ENCODE assay signal across 8 cellular contexts in genomic region chr3:49410844-49411549, GRCh38. TPM values are rescaled to one million over a fixed set of nuclear protein-coding genes. Genes with fewer than 3 reads are reported as not detected.
DNase-seq lines count a peak whose midpoint lies in the region; ATAC-seq and TF ChIP-seq lines count a peak whose summit lies in the region.

No MANE protein-coding gene starts in this region.

- no peak for DNase-seq in CD14-positive monocyte (ENCODE audit: low spot score)
- DNase-seq in LNCaP clone FGC (ENCODE audit: low read depth), result no peak
- no peak for DNase-seq in naive thymus-derived CD8-positive, alpha-beta T cell
- no peak for DNase-seq in GM10248 (ENCODE audit: extremely low spot score)
- no peak for DNase-seq in NCI-H1417 treated with DMSO at 0.1 percent for 48 hours (lab: John Stamatoyannopoulos, UW)
- DNase-seq in inferior parietal cortex (ENCODE audit: extremely low spot score), result no peak

- no peaks in the 10 kb centered on the region for H3K27me3 Mint-ChIP-seq in CD14-positive monocyte (ENCODE audit: low read depth in 3 of 3)
- no peaks in the 10 kb centered on the region for H3K27me3 Mint-ChIP-seq in naive thymus-derived CD8-positive, alpha-beta T cell

- peak overlapping the region; percentile 98 for H3K27ac ChIP-seq in duodenal mucosa (ENCODE audit: low read depth, low read length)

- TF ChIP-seq CTCF in CD14-positive monocyte (IDR thresholded peaks at IDR 0.05), result no peak
- TF ChIP-seq CTCF in LNCaP clone FGC (IDR thresholded peaks at IDR 0.05; ENCODE audit: control insufficient read depth, extremely low read depth, insufficient read depth), result no peak
- TF ChIP-seq CTCF in GM10248 (IDR thresholded peaks at IDR 0.05; ENCODE audit: control extremely low read depth, extremely low read depth, low read depth, missing control alignments), result no peak

- H3K4me1 Mint-ChIP-seq in CD14-positive monocyte, result peaks cover 69% of the 10 kb centered on the region
- peaks cover 29 to 83% (median 69%) of the 10 kb centered on the region in 4 donors for H3K4me1 Mint-ChIP-seq in naive thymus-derived CD8-positive, alpha-beta T cell

- peaks cover 14 to 19% of the 10 kb centered on the region in 2 donors for H3K36me3 Mint-ChIP-seq in CD14-positive monocyte
- H3K36me3 Mint-ChIP-seq in naive thymus-derived CD8-positive, alpha-beta T cell, result peaks cover 0 to 16% (median 0%) of the 10 kb centered on the region in 3 donors

- H3K27me3 ChIP-seq in duodenal mucosa (ENCODE audit: control insufficient read depth in 1 of 2, insufficient read depth in 2 of 2, low read length in 2 of 2), result no peaks in the 10 kb centered on the region

- peak overlapping the region; percentile 94 for H3K4me3 ChIP-seq in LNCaP clone FGC (ENCODE audit: low read depth, low read length)
- H3K4me3 ChIP-seq in duodenal mucosa (ENCODE audit: low read depth in 1 of 2, low read length in 2 of 2), result peak overlapping the region; percentile 76 to 84

- peaks cover 38 to 51% of the 10 kb centered on the region in 2 donors for H3K4me1 ChIP-seq in duodenal mucosa (ENCODE audit: control insufficient read depth in 1 of 2, insufficient read depth in 2 of 2, low read length in 2 of 2)

- peaks cover 0 to 2% (median 0%) of the 10 kb centered on the region in 7 donors for H3K9me3 Mint-ChIP-seq in CD14-positive monocyte
- no peaks in the 10 kb centered on the region for H3K9me3 Mint-ChIP-seq in naive thymus-derived CD8-positive, alpha-beta T cell

- CTCF ChIA-PET in GM10248 (lab: Yijun Ruan, JAX), result interaction anchor here (1.1 to 3.8 kb wide), 3 partner anchors 11 to 390 kb away, joined by 3 to 15 read pairs (median 11); partner anchors contain the start of genes AMT and USP4

- intact Hi-C loops in CD14-positive monocyte (cut with micrococcal nuclease), result loop anchor here (5.0 to 10.0 kb wide), 4 partner anchors 36 to 74 kb away; partner anchors contain the start of gene GPX1 (in 1 of the 2)

- H3K36me3 ChIP-seq in duodenal mucosa (ENCODE audit: control insufficient read depth in 1 of 2, insufficient read depth in 2 of 2, low read length in 2 of 2), result peaks cover 7 to 13% of the 10 kb centered on the region in 2 donors

- POLR2A ChIA-PET in naive thymus-derived CD8-positive, alpha-beta T cell (lab: Charles Lee), result interaction anchor here (0.6 to 4.2 kb wide), 11 partner anchors 10 to 389 kb away, joined by 3 to 75 read pairs (median 11); partner anchors contain the start of genes DAG1, NDUFAF3, NICN1 and QRICH1
- POLR2A ChIA-PET in GM10248 (lab: Yijun Ruan, JAX), result interaction anchor here (0.5 to 2.8 kb wide), 6 partner anchors 15 to 800 kb away, joined by 4 to 26 read pairs (median 9); partner anchors contain the start of genes NICN1 and USP4

- H3K4me3 Mint-ChIP-seq in CD14-positive monocyte, result peak overlapping the region; percentile 87 to 93
- peak overlapping the region; percentile 80 to 95 (median 93) for H3K4me3 Mint-ChIP-seq in naive thymus-derived CD8-positive, alpha-beta T cell

- peak overlapping the region; percentile 69 to 81 for H3K9ac ChIP-seq in duodenal mucosa (ENCODE audit: low read depth in 1 of 2, low read length in 2 of 2)

- H3K27ac Mint-ChIP-seq in CD14-positive monocyte, result peak overlapping the region; percentile 90 to 94 (median 91)
- H3K27ac Mint-ChIP-seq in naive thymus-derived CD8-positive, alpha-beta T cell, result peak overlapping the region; percentile 59 to 96 (median 94)

- no peak for ATAC-seq in naive thymus-derived CD8-positive, alpha-beta T cell
- ATAC-seq in GM18909 (IDR thresholded peaks at IDR 0.05; ENCODE audit: poor library complexity, unreplicated experiment), result no peak

- no peaks in the 10 kb centered on the region for H3K9me3 ChIP-seq in duodenal mucosa (ENCODE audit: control insufficient read depth in 1 of 2, low read length in 2 of 2)

RNA-seq across cellular contexts. Expression of gene RHOA, which starts 0.8 kb away (rescaled TPM):
- polyA plus RNA-seq in CD14-positive monocyte, result 1,000 to 10,000 TPM; 1,179 to 1,306 TPM
- 100 to 1,000 TPM; 235 to 254 TPM for total RNA-seq in naive thymus-derived CD8-positive, alpha-beta T cell
- polyA plus RNA-seq in naive thymus-derived CD8-positive, alpha-beta T cell, result 100 to 1,000 TPM; 478 to 683 (median 552) TPM

RNA-seq across cellular contexts. Expression of gene TCTA, which starts 1.2 kb away (rescaled TPM):
- 10 to 100 TPM; 22.4 to 26.7 TPM for polyA plus RNA-seq in CD14-positive monocyte
- total RNA-seq in naive thymus-derived CD8-positive, alpha-beta T cell, result 10 to 100 TPM; 34.0 to 34.1 TPM
- 10 to 100 TPM; 37.6 to 48.8 (median 45.5) TPM for polyA plus RNA-seq in naive thymus-derived CD8-positive, alpha-beta T cell

RNA-seq across cellular contexts. Expression of gene AMT, which starts 11.3 kb away (rescaled TPM):
- polyA plus RNA-seq in CD14-positive monocyte, result 1 to 10 TPM; 2.0 to 3.1 TPM
- 1 to 10 TPM; 9.4 to 9.9 TPM for total RNA-seq in naive thymus-derived CD8-positive, alpha-beta T cell
- polyA plus RNA-seq in naive thymus-derived CD8-positive, alpha-beta T cell, result 1 to 10 TPM; 1.6 to 3.1 (median 1.9) TPM

RNA-seq across cellular contexts. Expression of gene NICN1, which starts 18.1 kb away (rescaled TPM):
- 1 to 10 TPM; 5.0 to 5.6 TPM for polyA plus RNA-seq in CD14-positive monocyte
- total RNA-seq in naive thymus-derived CD8-positive, alpha-beta T cell, result 10 to 100 TPM; 21.6 to 23.0 TPM
- 1 to 10 TPM; 7.4 to 9.7 (median 8.2) TPM for polyA plus RNA-seq in naive thymus-derived CD8-positive, alpha-beta T cell

RNA-seq across cellular contexts. Expression of gene GPX1, which starts 52.8 kb away (rescaled TPM):
- 1,000 to 10,000 TPM; 1,394 to 2,105 TPM for polyA plus RNA-seq in CD14-positive monocyte
- total RNA-seq in naive thymus-derived CD8-positive, alpha-beta T cell, result 10 to 100 TPM; 73.6 to 83.7 TPM
- polyA plus RNA-seq in naive thymus-derived CD8-positive, alpha-beta T cell, result 100 to 1,000 TPM; 149 to 249 (median 224) TPM
